Comparison of ENCODE assay signal across 27 cellular contexts in the genomic region with DNA sequence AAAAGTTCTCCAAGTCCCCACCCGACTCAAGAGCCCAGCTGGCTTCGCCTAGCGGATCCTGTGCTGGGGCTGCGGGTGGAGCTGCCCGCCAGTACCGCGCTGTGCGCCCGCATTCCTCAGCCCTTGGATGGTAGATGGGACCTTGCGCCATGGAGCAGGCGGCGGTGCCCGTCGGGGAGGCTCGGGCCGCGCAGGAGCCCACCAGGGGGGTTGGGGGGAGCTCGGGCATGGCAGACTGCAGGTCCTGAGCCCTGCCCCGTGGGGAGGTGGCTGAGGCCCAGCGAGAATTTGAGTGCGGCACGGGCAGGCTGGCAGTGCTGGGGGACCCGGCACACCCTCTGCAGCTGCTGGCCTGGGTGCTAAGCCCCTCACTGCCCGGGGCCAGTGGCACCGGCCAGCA. TPM values are rescaled to one million over a fixed set of nuclear protein-coding genes. Genes with fewer than 3 reads are reported as not detected.
DNase-seq lines count a peak whose midpoint lies in the region; ATAC-seq, FAIRE-seq and TF ChIP-seq lines count a peak whose summit lies in the region.
"Had no signal": no experiment of that assay in that cellular context is flagged by ENCODE, and none has a peak within 500 bp of the region (broad histone marks: within the 10 kb centered on the region; RNA-seq: fewer than 3 reads in every experiment).

No MANE protein-coding gene starts in this region.

- H3K9me3 ChIP-seq in right cardiac atrium (ENCODE audit: control insufficient read depth, low read length) (no peaks in the 10 kb centered on the region), heart left ventricle (peaks cover 0 to 76% (median 18%) of the 10 kb centered on the region in 12 donors), GM12878 (replicated peaks; ENCODE audit: control insufficient read depth, insufficient read depth, low read length) (peaks cover 2% of the 10 kb centered on the region; the same call in 1 of the 3 replicates), neuronal stem cell (replicated peaks in 1 of 2; ENCODE audit: control insufficient read depth in 2 of 2, insufficient read depth in 1 of 2, low read depth in 1 of 2, low read length in 2 of 2) (peaks cover 2 to 13% of the 10 kb centered on the region in 2 donors)
- H3K9me3 ChIP-seq: A549 had no signal

- CTCF ChIA-PET in GM12878 (lab: Yijun Ruan, JAX) (no interaction called here), MCF 10A (lab: Yijun Ruan, JAX) (interaction anchor here (0.6 to 2.7 kb wide), 4 partner anchors 15 to 553 kb away, joined by 3 to 9 read pairs (median 4); no protein-coding TSS in a partner anchor)

- H2BK15ac ChIP-seq in neuronal stem cell (ENCODE audit: low read length), result no peak overlapping the region

- H3K79me1 ChIP-seq in neuronal stem cell (ENCODE audit: low read depth, low read length), result peaks cover 2% of the 10 kb centered on the region

- no peak overlapping the region for H3K4ac ChIP-seq in neuronal stem cell (ENCODE audit: low read length)

- H3K27me3 Mint-ChIP-seq in chondrocyte (ENCODE audit: low read depth) (no peaks in the 10 kb centered on the region), MCF 10A (ENCODE audit: insufficient read depth, unreplicated experiment) (no peaks in the 10 kb centered on the region)
- H3K27me3 Mint-ChIP-seq: B cell; CD4-positive, CD25-positive, alpha-beta regulatory T cell had no signal

- in situ Hi-C loops in GM12878 (cut with MboI), result no loop called here

- H4K91ac ChIP-seq in neuronal stem cell (ENCODE audit: low read depth, low read length, poor library complexity), result no peak overlapping the region

- SMC1A ChIA-PET in GM12878 (lab: Charles Lee; ENCODE audit: uncharacterized antibody, unreplicated experiment), result no interaction called here

- H3K4me3 Mint-ChIP-seq in chondrocyte (ENCODE audit: unreplicated experiment) (no peak overlapping the region), MCF 10A (ENCODE audit: unreplicated experiment) (no peak overlapping the region)
- H3K4me3 Mint-ChIP-seq: B cell; CD14-positive monocyte; CD4-positive, alpha-beta memory T cell; CD8-positive, alpha-beta memory T cell had no signal

- no TSS peak for BruUV-seq in GM12878 (replicated peaks; lab: Mats Ljungman, UMichigan)
- BruUV-seq in MCF 10A (replicated peaks; lab: Mats Ljungman, UMichigan), result no TSS peak

- H2AFZ ChIP-seq in GM12878 (ENCODE audit: control insufficient read depth, low read depth, low read length) (no peak overlapping the region), neuronal stem cell (ENCODE audit: low read length) (no peak overlapping the region)

- H3K9ac ChIP-seq in GM12878 (ENCODE audit: control insufficient read depth, insufficient read depth, low read length), result no peak overlapping the region
- H3K9ac ChIP-seq in neuronal stem cell (ENCODE audit: low read depth, low read length, poor library complexity), result no peak overlapping the region
- H3K9ac ChIP-seq: BLaER1 had no signal

- H2BK12ac ChIP-seq in neuronal stem cell (ENCODE audit: low read length), result peak overlapping the region; percentile 41

- TF ChIP-seq CTCF in heart left ventricle (IDR thresholded peaks at IDR 0.05) (no peak), GM12878 (IDR thresholded peaks at IDR 0.05 in 2 of 3, conservative IDR thresholded peaks at IDR 0.05 in 1 of 3; ENCODE audit: control insufficient read depth in 2 of 3, extremely low read depth in 1 of 3, insufficient read depth in 1 of 3, low read depth in 3 of 3, low read length in 3 of 3) (no peak), chondrocyte (IDR thresholded peaks at IDR 0.05) (no peak), MCF 10A (IDR thresholded peaks at IDR 0.05; ENCODE audit: unreplicated experiment) (no peak)

- TF ChIP-seq EP300 in GM12878 (IDR thresholded peaks at IDR 0.05; ENCODE audit: borderline replicate concordance in 1 of 2, control insufficient read depth in 1 of 2, low read depth in 2 of 2, low read length in 2 of 2), result no peak

- no peak overlapping the region for H2BK5ac ChIP-seq in neuronal stem cell (ENCODE audit: low read length)

- no peaks in the 10 kb centered on the region for H3K79me2 ChIP-seq in GM12878 (ENCODE audit: control insufficient read depth, insufficient read depth, low read length)

- no peaks in the 10 kb centered on the region for H4K20me1 ChIP-seq in GM12878 (ENCODE audit: control insufficient read depth, insufficient read depth)
- H4K20me1 ChIP-seq: BLaER1 had no signal

- peak overlapping the region; percentile 3 for H3K23ac ChIP-seq in neuronal stem cell (ENCODE audit: low read depth, low read length, poor library complexity)

- no peak for TF ChIP-seq RAD21 in GM12878 (IDR thresholded peaks at IDR 0.05; ENCODE audit: insufficient read depth, low read depth, low read length)

- no peak for FAIRE-seq in GM12878 (lab: Jason Lieb, UNC)
- FAIRE-seq: A549, GM12891 had no signal

- H3K4me1 Mint-ChIP-seq in chondrocyte (ENCODE audit: low read depth), result peaks cover 16% of the 10 kb centered on the region
- no peaks in the 10 kb centered on the region for H3K4me1 Mint-ChIP-seq in MCF 10A (ENCODE audit: insufficient read depth, unreplicated experiment)
- H3K4me1 Mint-ChIP-seq: CD14-positive monocyte; CD4-positive, alpha-beta memory T cell; CD4-positive, CD25-positive, alpha-beta regulatory T cell; CD8-positive, alpha-beta memory T cell had no signal

- RAD21 ChIA-PET in GM12878 (lab: Charles Lee; ENCODE audit: unreplicated experiment), result no interaction called here

- no peaks in the 10 kb centered on the region for H3K4me1 ChIP-seq in right cardiac atrium (ENCODE audit: control insufficient read depth, insufficient read depth, low read length)
- H3K4me1 ChIP-seq in heart left ventricle, result no peaks in the 10 kb centered on the region
- no peaks in the 10 kb centered on the region for H3K4me1 ChIP-seq in GM12878 (ENCODE audit: control insufficient read depth, insufficient read depth, low read length)
- no peaks in the 10 kb centered on the region for H3K4me1 ChIP-seq in neuronal stem cell (ENCODE audit: control insufficient read depth in 2 of 2, insufficient read depth in 1 of 2, low read depth in 1 of 2, low read length in 2 of 2)
- H3K4me1 ChIP-seq: A549, BLaER1 had no signal

- H3K36me3 ChIP-seq in heart left ventricle (peaks cover 0 to 13% (median 0%) of the 10 kb centered on the region in 9 donors), GM12878 (ENCODE audit: control insufficient read depth in 2 of 2, insufficient read depth in 2 of 2, low read length in 1 of 2) (no peaks in the 10 kb centered on the region), neuronal stem cell (replicated peaks in 1 of 2; ENCODE audit: control insufficient read depth in 2 of 2, insufficient read depth in 2 of 2, low read length in 2 of 2) (no peaks in the 10 kb centered on the region)
- H3K36me3 ChIP-seq: BLaER1 had no signal

- peaks cover 35% of the 10 kb centered on the region for H3K36me3 Mint-ChIP-seq in chondrocyte (ENCODE audit: low read depth)
- peaks cover 5% of the 10 kb centered on the region for H3K36me3 Mint-ChIP-seq in MCF 10A (ENCODE audit: insufficient read depth, unreplicated experiment)
- H3K36me3 Mint-ChIP-seq: CD4-positive, CD25-positive, alpha-beta regulatory T cell; CD8-positive, alpha-beta memory T cell had no signal

- H3K9me3 Mint-ChIP-seq in chondrocyte (ENCODE audit: low read depth) (peaks cover 42% of the 10 kb centered on the region), MCF 10A (ENCODE audit: unreplicated experiment) (peaks cover 7% of the 10 kb centered on the region)

- H4K8ac ChIP-seq in neuronal stem cell (ENCODE audit: low read depth, low read length), result no peak overlapping the region

- H3K4me3 ChIP-seq in right cardiac atrium (ENCODE audit: low read length) (no peak overlapping the region), heart left ventricle (no peak overlapping the region), GM12878 (no peak overlapping the region), neuronal stem cell (ENCODE audit: low read length in 2 of 2) (peak overlapping the region in 1 of 2 donors; percentile 50)
- H3K4me3 ChIP-seq: A549, BLaER1 had no signal

- H3K27ac ChIP-seq in right cardiac atrium (ENCODE audit: low read length) (no peak overlapping the region), heart left ventricle (no peak overlapping the region), GM12878 (ENCODE audit: control insufficient read depth, insufficient read depth) (no peak overlapping the region), neuronal stem cell (replicated peaks; ENCODE audit: low read length) (no peak overlapping the region)
- H3K27ac ChIP-seq: 22Rv1, A549, BLaER1 had no signal

- 95% methylated on average over 25 of the region's 25 CpGs for WGBS in right cardiac atrium
- 92 to 97% (median 96%) methylated on average over 13 to 25 of the region's 25 CpGs for WGBS in heart left ventricle, 4 donors
- WGBS in GM12878 (ENCODE audit: insufficient coverage, insufficient replicate concordance, low lambda C conversion rate, missing lambda C conversion rate), result over 99% methylated on average over 20 of the region's 25 CpGs
- WGBS in neuronal stem cell (ENCODE audit: extremely low coverage in 2 of 2, insufficient read length in 2 of 2, insufficient replicate concordance in 1 of 2), 2 donors, result no CpG with 5 or more reads among the region's 25 CpGs

- no peak overlapping the region for H2AK5ac ChIP-seq in neuronal stem cell (ENCODE audit: low read depth, low read length)

- no peaks in the 10 kb centered on the region for H3K27me3 ChIP-seq in right cardiac atrium (ENCODE audit: control insufficient read depth, insufficient read depth)
- H3K27me3 ChIP-seq in heart left ventricle, result no peaks in the 10 kb centered on the region
- H3K27me3 ChIP-seq in GM12878 (replicated peaks in 1 of 2; ENCODE audit: control insufficient read depth in 2 of 2, insufficient read depth in 2 of 2, low read length in 1 of 2), result no peaks in the 10 kb centered on the region
- H3K27me3 ChIP-seq in neuronal stem cell (ENCODE audit: control insufficient read depth in 3 of 3, insufficient read depth in 3 of 3, low read depth in 1 of 3, low read length in 3 of 3), result no peaks in the 10 kb centered on the region
- H3K27me3 ChIP-seq: BLaER1 had no signal

- H3K4me2 ChIP-seq in GM12878 (ENCODE audit: control insufficient read depth, insufficient read depth) (no peak overlapping the region), neuronal stem cell (ENCODE audit: insufficient read depth, low read length, poor library complexity, severe bottlenecking) (no peak overlapping the region)
- H3K4me2 ChIP-seq: A549, BLaER1 had no signal

- no peak overlapping the region for H2BK120ac ChIP-seq in neuronal stem cell (ENCODE audit: low read depth, low read length)

- peak in 1 of 2 donors; percentile 11 for ATAC-seq in right cardiac atrium
- no peak for ATAC-seq in heart left ventricle
- no peak for ATAC-seq in GM12878
- ATAC-seq: A549 had no signal

- POLR2A ChIA-PET in GM12878 (lab: Charles Lee) (no interaction called here), MCF 10A (lab: Yijun Ruan, JAX) (no interaction called here)

- no peak overlapping the region for H3K27ac Mint-ChIP-seq in chondrocyte (ENCODE audit: unreplicated experiment)
- H3K27ac Mint-ChIP-seq in MCF 10A (ENCODE audit: low read depth, unreplicated experiment), result no peak overlapping the region
- H3K27ac Mint-ChIP-seq: B cell; CD14-positive monocyte; CD4-positive, alpha-beta memory T cell; CD4-positive, CD25-positive, alpha-beta regulatory T cell; CD8-positive, alpha-beta memory T cell had no signal

- H3K18ac ChIP-seq in neuronal stem cell (ENCODE audit: low read length), result no peak overlapping the region

- H3K14ac ChIP-seq in neuronal stem cell (ENCODE audit: low read length), result no peak overlapping the region

- DNase-seq in right cardiac atrium (peak in 2 of 3 donors; percentile 39 to 47), heart left ventricle (no peak), GM12878 (ENCODE audit: low read depth, low spot score) (no peak), chondrocyte (ENCODE audit: low spot score) (peak; percentile 92), neuronal stem cell (ENCODE audit: low spot score) (no peak), inferior parietal cortex (ENCODE audit: extremely low spot score) (no peak), MCF 10A (ENCODE audit: unreplicated experiment) (no peak), putamen (ENCODE audit: low spot score) (no peak)
- DNase-seq: AML-193; C1 segment of cervical spinal cord; CD4-positive, alpha-beta memory T cell; CD4-positive, CD25-positive, alpha-beta regulatory T cell; CD8-positive, alpha-beta memory T cell; COR-L47; DMS 273 treated with DMSO at 0.1 percent for 48 hours; DMS153; DMS53; DMS79; DND-41; EL; GDM1 had no signal

- TF ChIP-seq POLR2A in heart left ventricle (IDR thresholded peaks at IDR 0.05) (no peak), GM12878 (IDR thresholded peaks at IDR 0.05; ENCODE audit: low read depth, low read length) (no peak)

- intact Hi-C loops in right cardiac atrium (cut with DNase I), result no loop called here
- intact Hi-C loops in heart left ventricle (cut with DNase I), result no loop called here
- intact Hi-C loops in GM12878 (cut with micrococcal nuclease; ENCODE audit: unreplicated experiment), result no loop called here
- intact Hi-C loops in MCF 10A (cut with micrococcal nuclease), result no loop called here

RNA-seq across cellular contexts. Expression of gene TBC1D12, which starts 57.0 kb away (rescaled TPM):
- 1 to 10 TPM; 6.1 to 7.0 (median 6.7) TPM for total RNA-seq in right cardiac atrium
- polyA plus RNA-seq in right cardiac atrium, result 3.9 TPM
- total RNA-seq in heart left ventricle, result 1 to 10 TPM; 3.9 to 9.6 (median 5.2) TPM
- polyA plus RNA-seq in heart left ventricle, result 1 to 10 TPM; 3.5 to 6.9 TPM
- 30.1 and 31.6 TPM in 2 replicates for total RNA-seq in GM12878 (2013; cell fraction: nucleolus; rRNA removed)
- total RNA-seq in GM12878 (2014; rRNA removed), result 5.5 and 7.6 TPM in 2 replicates
- total RNA-seq in GM12878 (2014; rRNA removed; fragmentation: Illumina TruSeq; extraction: Trizol), result 5.5 and 6.2 TPM in 2 replicates
- 4.8 and 5.3 TPM in 2 replicates for total RNA-seq in GM12878 (2021)
- polyA plus RNA-seq in GM12878 (2011; ENCODE audit: low read depth), result 1.4 TPM
- 7.5 and 11.9 TPM in 2 replicates for polyA plus RNA-seq in GM12878 (2011; rRNA removed)
- polyA plus RNA-seq in GM12878 (2011; cell fraction: cytosol; rRNA removed), result 2.1 and 2.2 TPM in 2 replicates
- polyA plus RNA-seq in GM12878 (2011; cell fraction: nucleus; rRNA removed), result 4.6 and 5.6 TPM in 2 replicates
- 4.1 and 5.2 TPM in 2 replicates for polyA plus RNA-seq in GM12878 (2012)
- polyA plus RNA-seq in GM12878 (2014; fragmentation: Illumina TruSeq; extraction: Trizol), result 4.1 and 4.8 TPM in 2 replicates
- polyA plus RNA-seq in GM12878 (2014; fragmentation: Nextera tagmentation; extraction: Ambion mirVana), result 1 to 10 TPM; 3.3 TPM
- 2.6 and 4.4 TPM in 2 replicates for polyA plus RNA-seq in GM12878 (2014; rRNA removed)
- 1 to 10 TPM; 2.9 to 3.5 TPM for polyA plus RNA-seq in GM12878 (2016; fragmentation: Nextera tagmentation; extraction: Ambion mirVana)
- 4.1 and 5.0 TPM in 2 replicates for polyA minus RNA-seq in GM12878 (2011; rRNA and poly(A)+ RNA removed)
- polyA minus RNA-seq in GM12878 (2011; cell fraction: cytosol; rRNA and poly(A)+ RNA removed), result 1.3 and 2.5 TPM in 2 replicates
- 3.3 and 6.5 TPM in 2 replicates for polyA minus RNA-seq in GM12878 (2011; cell fraction: nucleus; rRNA and poly(A)+ RNA removed)
- total RNA-seq in chondrocyte, result 23.2 to 38.4 TPM (median 26.3 TPM) in 3 replicates
- 5.8 TPM for polyA plus RNA-seq in neuronal stem cell (2013, experiment 1 of 2)
- 5.2 TPM for polyA plus RNA-seq in neuronal stem cell (2013, experiment 2 of 2)
- total RNA-seq in MCF 10A (2022), result 5.4 and 5.9 TPM in 2 replicates
- total RNA-seq: CD4-positive, CD25-positive, alpha-beta regulatory T cell had no signal
- polyA plus RNA-seq: CD4-positive, alpha-beta memory T cell; CD4-positive, CD25-positive, alpha-beta regulatory T cell; CD8-positive, alpha-beta memory T cell had no signal

Comparison
In these comparisons a context has a peak if more than half of its experiments do, and no peak if none do; other contexts are left out.
1. DNase-seq: peak in right cardiac atrium (2 of 3) and chondrocyte (single experiment); none in heart left ventricle (0 of 5), GM12878 (single experiment), neuronal stem cell (single experiment), inferior parietal cortex (single experiment), MCF 10A (single experiment) and putamen (single experiment).